In genomic region chr10:37865264-37865663, GRCh38 we compare ENCODE assay signal across 16 cellular contexts.
"Had no signal": no experiment of that assay in that cellular context is flagged by ENCODE, and none has a peak within 500 bp of the region (broad histone marks: within the 10 kb centered on the region; RNA-seq: fewer than 3 reads in every experiment).

No MANE protein-coding gene starts in this region.

- DNase-seq: activated CD4-positive, alpha-beta T cell treated with anti-CD3 and anti-CD28 coated beads, Interleukin-2, amount 10 ng/mL, durations not matched to agents 24 days and 14 days; activated CD4-positive, CD25-positive, alpha-beta regulatory T cell; activated CD8-positive, alpha-beta T cell treated with anti-CD3 and anti-CD28 coated beads for 36 hours; activated naive CD4-positive, alpha-beta T cell; activated naive CD8-positive, alpha-beta T cell treated with anti-CD3 and anti-CD28 coated beads for 36 hours; activated T-cell treated with anti-CD3 and anti-CD28 coated beads, Interleukin-2, amount 50 U/mL, for 1 hour; amniotic stem cell; effector CD4-positive, alpha-beta T cell; esophagus squamous epithelium; immature natural killer cell; stimulated activated CD4-positive, alpha-beta T cell treated with anti-CD3 and anti-CD28 coated beads, Interleukin-12 subunit alpha, Interleukin-12 subunit beta, amount 100 ng/mL, for 4 hours; stimulated activated CD4-positive, alpha-beta T cell treated with anti-CD3 and anti-CD28 coated beads, Interleukin-1b, Interleukin-23, amount 100 ng/mL, for 48 hours; uterus had no signal

- ATAC-seq: activated CD8-positive, alpha-beta T cell treated with anti-CD3 and anti-CD28 coated beads for 36 hours; activated T-helper 17 cell treated with anti-CD3 and anti-CD28 coated beads, Interleukin-2, amount 50 U/mL, for 72 hours had no signal

- H3K27me3 ChIP-seq: esophagus squamous epithelium, suprapubic skin, transverse colon, uterus had no signal

- H3K36me3 ChIP-seq: esophagus squamous epithelium, suprapubic skin, transverse colon, uterus had no signal

- H3K9me3 ChIP-seq: esophagus squamous epithelium, suprapubic skin, transverse colon, uterus had no signal

- H3K4me3 ChIP-seq: esophagus squamous epithelium, suprapubic skin, transverse colon, uterus had no signal

- H3K27ac ChIP-seq: esophagus squamous epithelium, suprapubic skin, uterus had no signal

- H3K4me1 ChIP-seq: suprapubic skin, uterus had no signal
